ENCODE assay signal across 8 cellular contexts in the genomic region with DNA sequence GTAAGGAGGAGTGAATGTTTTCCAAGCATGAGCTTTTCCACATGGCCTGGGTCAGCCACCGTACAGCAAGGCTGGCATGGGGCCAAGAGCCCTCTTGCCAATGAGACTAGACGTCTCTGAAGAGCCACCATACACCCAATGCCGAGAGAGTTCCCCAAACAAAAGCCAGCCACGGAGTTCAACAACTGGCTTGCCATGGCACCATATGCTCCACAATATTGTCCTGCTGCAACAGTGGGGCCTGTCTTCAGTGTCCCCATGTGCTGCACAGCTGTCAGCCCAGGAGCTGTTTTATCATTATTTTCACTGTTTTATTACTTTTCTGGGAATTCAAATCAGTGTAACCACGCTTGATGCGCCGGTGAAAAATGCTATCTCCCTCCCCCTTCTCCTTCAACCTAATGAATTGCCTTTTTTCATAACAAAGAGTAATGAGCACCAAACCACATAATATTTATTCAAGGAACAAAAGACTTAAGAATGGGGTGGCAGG. TPM values are rescaled to one million over a fixed set of nuclear protein-coding genes. Genes with fewer than 3 reads are reported as not detected.
DNase-seq lines count a peak whose midpoint lies in the region; ATAC-seq and TF ChIP-seq lines count a peak whose summit lies in the region.

No MANE protein-coding gene starts in this region.

- H3K4me3 Mint-ChIP-seq in glutamatergic neuron (ENCODE audit: unreplicated experiment): peak overlapping the region; percentile 61

- H2AK9ac ChIP-seq in IMR-90 (replicated peaks; ENCODE audit: low read depth, low read length, poor library complexity): peak overlapping the region; percentile 19

- no peak for DNase-seq in IMR-90
- DNase-seq in NCI-H82 (lab: John Stamatoyannopoulos, UW): peak; percentile 82
- DNase-seq in glutamatergic neuron: peak; percentile 60
- no peak for DNase-seq in stimulated activated CD4-positive, alpha-beta T cell treated with anti-CD3 and anti-CD28 coated beads, Interleukin-2, amount 100 ng/mL, for 24 hours
- no peak for DNase-seq in KBM-7
- no peak for DNase-seq in spleen

- peak overlapping the region; percentile 98 for H3K27ac Mint-ChIP-seq in glutamatergic neuron (ENCODE audit: unreplicated experiment)

- H2BK5ac ChIP-seq in IMR-90 (ENCODE audit: low read depth, low read length, poor library complexity, severe bottlenecking): peak overlapping the region; percentile 6

- peak overlapping the region; percentile 44; the same call in 1 of the 2 replicates for H3K4me2 ChIP-seq in IMR-90 (ENCODE audit: low read depth, low read length)

- intact Hi-C loops in IMR-90 (cut with micrococcal nuclease): loop anchor here (5.0 kb wide), 1 partner anchor 53 kb away; no protein-coding TSS in a partner anchor
- intact Hi-C loops in spleen (cut with DNase I; ENCODE audit: low total_unique reads): no loop called here

- in situ Hi-C loops in IMR-90 (cut with MboI; ENCODE audit: low sequenced_read_pairs) (no loop called here), KBM-7 (cut with MboI; ENCODE audit: low pct_unique_long_range_greater_than_20kb, low sequenced_read_pairs) (no loop called here)

- H3K27me3 ChIP-seq in IMR-90 (ENCODE audit: control insufficient read depth, insufficient read depth, low read length) (no peaks in the 10 kb centered on the region), subcutaneous abdominal adipose tissue (ENCODE audit: control insufficient read depth in 5 of 5, insufficient read depth in 4 of 5, low read length in 5 of 5) (no peaks in the 10 kb centered on the region), spleen (replicated peaks in 1 of 7) (no peaks in the 10 kb centered on the region)

- H3K9me3 Mint-ChIP-seq in glutamatergic neuron (ENCODE audit: unreplicated experiment): peaks cover 15% of the 10 kb centered on the region

- H3K27me3 Mint-ChIP-seq in glutamatergic neuron (ENCODE audit: unreplicated experiment): peaks cover 6% of the 10 kb centered on the region

- H4K91ac ChIP-seq in IMR-90 (ENCODE audit: insufficient read depth, low read depth, low read length): peak overlapping the region; percentile 76

- peaks cover 13% of the 10 kb centered on the region for H3K9me1 ChIP-seq in IMR-90 (ENCODE audit: insufficient read depth, low read length)

- no peaks in the 10 kb centered on the region for H4K20me1 ChIP-seq in IMR-90 (ENCODE audit: insufficient read depth, low read length)

- 40% methylated on average over 1 of the region's 7 CpGs; no CpG with 5 or more reads in 1 of the 2 experiments for WGBS in IMR-90 (ENCODE audit: extremely low coverage in 2 of 2, insufficient read length in 1 of 2), 2 experiments
- WGBS in spleen, 5 donors: 65 to 79% (median 75%) methylated on average over 7 of the region's 7 CpGs

- H3K4me1 ChIP-seq in IMR-90 (ENCODE audit: control insufficient read depth, insufficient read depth, low read length) (peaks cover 21% of the 10 kb centered on the region), subcutaneous abdominal adipose tissue (ENCODE audit: control insufficient read depth in 5 of 5, insufficient read depth in 5 of 5, low read length in 5 of 5) (peaks cover 0 to 12% (median 11%) of the 10 kb centered on the region in 5 donors), spleen (peaks cover 0 to 19% (median 0%) of the 10 kb centered on the region in 6 donors)

- ATAC-seq in IMR-90 (ENCODE audit: low read depth) (no peak), GM21528 (IDR thresholded peaks at IDR 0.05; ENCODE audit: low FRiP score, unreplicated experiment) (no peak)

- TF ChIP-seq CTCF in IMR-90 (conservative IDR thresholded peaks at IDR 0.05; ENCODE audit: low read depth, low read length) (no peak), glutamatergic neuron (IDR thresholded peaks at IDR 0.05; ENCODE audit: partially characterized antibody, unreplicated experiment) (no peak), spleen (IDR thresholded peaks at IDR 0.05 in 8 of 11, conservative IDR thresholded peaks at IDR 0.05 in 3 of 11) (no peak)

- peak overlapping the region; percentile 84 for H2BK20ac ChIP-seq in IMR-90 (ENCODE audit: low read depth, low read length)

- POLR2A ChIA-PET in IMR-90 (lab: Charles Lee; ENCODE audit: unreplicated experiment): no interaction called here

- H4K5ac ChIP-seq in IMR-90 (ENCODE audit: low read depth, low read length): peak overlapping the region; percentile 59; the same call in 1 of the 2 replicates

- dilution Hi-C loops in IMR-90 (cut with HindIII; ENCODE audit: low sequenced_read_pairs, unreplicated experiment): no loop called here

- no peak overlapping the region for H3K56ac ChIP-seq in IMR-90 (ENCODE audit: extremely low read depth, insufficient read depth, low read length)

- H3K9ac ChIP-seq in IMR-90 (ENCODE audit: low read depth, low read length) (no peak overlapping the region), subcutaneous abdominal adipose tissue (ENCODE audit: low read length in 5 of 5) (peak overlapping the region in 1 of 5 donors; percentile 3)

- H2AK5ac ChIP-seq in IMR-90 (ENCODE audit: low read depth, low read length): peak overlapping the region; percentile 76

- peaks cover 40% of the 10 kb centered on the region for H3K4me1 Mint-ChIP-seq in glutamatergic neuron (ENCODE audit: low read depth, unreplicated experiment)

- peak overlapping the region; percentile 51 for H3K27ac ChIP-seq in IMR-90 (ENCODE audit: insufficient read depth, low read length)
- no peak overlapping the region for H3K27ac ChIP-seq in subcutaneous abdominal adipose tissue (ENCODE audit: low read depth, low read length)
- H3K27ac ChIP-seq in spleen: peak overlapping the region in 2 of 8 donors; percentile 4 to 9

- no peak for TF ChIP-seq POLR2A in IMR-90 (IDR thresholded peaks at IDR 0.05; ENCODE audit: low read depth, low read length)
- no peak for TF ChIP-seq POLR2A in spleen (IDR thresholded peaks at IDR 0.05)

- peaks cover 0 to 35% of the 10 kb centered on the region in 2 experiments; a peak in 3 of 4 replicates for H3K79me1 ChIP-seq in IMR-90 (ENCODE audit: low read depth in 1 of 2, low read length in 2 of 2)

- H4K8ac ChIP-seq in IMR-90 (ENCODE audit: low read depth in 2 of 2, low read length in 2 of 2): peak overlapping the region; percentile 67 to 71

- peak overlapping the region; percentile 11; the same call in 1 of the 2 replicates for H3K14ac ChIP-seq in IMR-90 (replicated peaks; ENCODE audit: low read depth, low read length)

- peak overlapping the region; percentile 18; the same call in 1 of the 2 replicates for H3K23ac ChIP-seq in IMR-90 (ENCODE audit: low read depth, low read length)

- H3K4ac ChIP-seq in IMR-90 (ENCODE audit: low read depth, low read length): peak overlapping the region; percentile 66

- TF ChIP-seq RAD21 in IMR-90 (IDR thresholded peaks at IDR 0.05; ENCODE audit: low read length): no peak

- H2BK15ac ChIP-seq in IMR-90 (ENCODE audit: low read depth, low read length): peak overlapping the region; percentile 76; the same call in 2 of the 3 replicates

- H3K4me3 ChIP-seq in IMR-90 (ENCODE audit: insufficient read depth, low read depth, low read length): no peak overlapping the region
- H3K4me3 ChIP-seq in subcutaneous abdominal adipose tissue (ENCODE audit: low read depth in 1 of 5, low read length in 5 of 5): peak overlapping the region in 4 of 5 donors; percentile 32 to 64 (median 51)
- H3K4me3 ChIP-seq in spleen: no peak overlapping the region

- peak overlapping the region; percentile 52 for H2AFZ ChIP-seq in IMR-90 (replicated peaks; ENCODE audit: low read length, poor library complexity)

- BruUV-seq in IMR-90 (replicated peaks; lab: Mats Ljungman, UMichigan): no TSS peak

- CTCF ChIA-PET in IMR-90 (lab: Yijun Ruan, JAX): no interaction called here

- peak overlapping the region; percentile 63; the same call in 1 of the 2 replicates for H3K18ac ChIP-seq in IMR-90 (ENCODE audit: low read depth, low read length)

- no peaks in the 10 kb centered on the region for H3K36me3 ChIP-seq in IMR-90 (ENCODE audit: control insufficient read depth, insufficient read depth, low read length)
- H3K36me3 ChIP-seq in subcutaneous abdominal adipose tissue (ENCODE audit: control insufficient read depth in 5 of 5, insufficient read depth in 5 of 5, low read length in 5 of 5): no peaks in the 10 kb centered on the region
- no peaks in the 10 kb centered on the region for H3K36me3 ChIP-seq in spleen

- no peaks in the 10 kb centered on the region for H3K36me3 Mint-ChIP-seq in glutamatergic neuron (ENCODE audit: unreplicated experiment)

- H3K9me3 ChIP-seq in IMR-90 (ENCODE audit: control insufficient read depth, insufficient read depth, low read length) (no peaks in the 10 kb centered on the region), subcutaneous abdominal adipose tissue (ENCODE audit: control insufficient read depth in 5 of 5, low read length in 5 of 5) (no peaks in the 10 kb centered on the region), spleen (no peaks in the 10 kb centered on the region)

- peak overlapping the region; percentile 82 for H2BK120ac ChIP-seq in IMR-90 (ENCODE audit: low read depth, low read length)

TF ChIP-seq in IMR-90, 13 proteins besides CTCF, POLR2A, EP300 and RAD21 (continues in another document):
- TF ChIP-seq FOS (IDR thresholded peaks at IDR 0.05; ENCODE audit: low read depth, low read length) (no peak), MXI1 (IDR thresholded peaks at IDR 0.05; ENCODE audit: borderline replicate concordance, low read depth, low read length) (no peak), MAFK (IDR thresholded peaks at IDR 0.05; ENCODE audit: low read depth, low read length) (no peak), RFX5 (IDR thresholded peaks at IDR 0.05; ENCODE audit: low read depth, low read length) (no peak), USF2 (IDR thresholded peaks at IDR 0.05; ENCODE audit: low read depth, low read length) (no peak), CEBPB (IDR thresholded peaks at IDR 0.05; ENCODE audit: low read depth, low read length) (no peak)

RNA-seq across cellular contexts. Expression of gene MAML3, which starts 18.4 kb away (rescaled TPM):
- total RNA-seq in IMR-90 (2012; rRNA removed): 0.90 and 1.1 TPM in 2 replicates
- polyA plus RNA-seq in IMR-90 (2012; rRNA removed): 1.7 and 2.0 TPM in 2 replicates
- 0.78 and 1.8 TPM in 2 replicates for polyA plus RNA-seq in IMR-90 (2012; cell fraction: cytosol; rRNA removed)
- 1.3 and 2.3 TPM in 2 replicates for polyA plus RNA-seq in IMR-90 (2012; cell fraction: nucleus; rRNA removed; ENCODE audit: low replicate concordance)
- total RNA-seq in glutamatergic neuron (ENCODE audit: unreplicated experiment): 59.4 TPM
- total RNA-seq in spleen: 10 to 100 TPM in 6 of 7 donors, 1 to 10 TPM in 1; 6.7 to 18.4 (median 14.7) TPM
- 1 to 10 TPM in 1 of 3 donors, under 1 TPM in 2; 0.63 to 1.6 (median 0.83) TPM for polyA plus RNA-seq in spleen

Comparison
In these comparisons a context has a peak if more than half of its experiments do, and no peak if none do; other contexts are left out.
1. DNase-seq: peak in NCI-H82 (single experiment) and glutamatergic neuron (single experiment); none in IMR-90 (single experiment), stimulated activated CD4-positive, alpha-beta T cell treated with anti-CD3 and anti-CD28 coated beads, Interleukin-2, amount 100 ng/mL, for 24 hours (0 of 2), KBM-7 (single experiment) and spleen (single experiment).
2. H3K4me3 ChIP-seq: peak in subcutaneous abdominal adipose tissue (4 of 5); none in IMR-90 (single experiment) and spleen (0 of 8).